10 cellular contexts compared by ENCODE assay signal in genomic region chr12:50926415-50926814, GRCh38. TPM values are rescaled to one million over a fixed set of nuclear protein-coding genes. Genes with fewer than 3 reads are reported as not detected.
DNase-seq lines count a peak whose midpoint lies in the region; ATAC-seq and TF ChIP-seq lines count a peak whose summit lies in the region.
"Had no signal": no experiment of that assay in that cellular context is flagged by ENCODE, and none has a peak within 500 bp of the region (broad histone marks: within the 10 kb centered on the region; RNA-seq: fewer than 3 reads in every experiment).

No MANE protein-coding gene starts in this region.

- no peak for TF ChIP-seq CTCF in heart right ventricle (IDR thresholded peaks at IDR 0.05)
- TF ChIP-seq CTCF in dorsolateral prefrontal cortex (IDR thresholded peaks at IDR 0.05 in 54 of 56, conservative IDR thresholded peaks at IDR 0.05 in 2 of 56; ENCODE audit: low read depth in 1 of 56, partially characterized antibody in 56 of 56), result no peak
- TF ChIP-seq CTCF in uterus (IDR thresholded peaks at IDR 0.05), result no peak

- intact Hi-C loops in heart right ventricle (cut with DNase I), result loop anchor here in 5 of 10 donors (2.0 to 10.0 kb wide), 4 partner anchors 58 to 99 kb away; no protein-coding TSS in a partner anchor
- intact Hi-C loops in Right ventricle myocardium inferior (cut with DNase I), result no loop called here
- intact Hi-C loops in dorsolateral prefrontal cortex (cut with DNase I), result loop anchor here (5.0 to 10.0 kb wide), 4 partner anchors 61 to 1252 kb away; partner anchors contain the start of gene SLC11A2 (in 1 of the 2)
- intact Hi-C loops in uterus (cut with DNase I; ENCODE audit: low total_unique reads), result no loop called here
- intact Hi-C loops in activated CD4-positive, alpha-beta T cell treated with anti-CD3 and anti-CD28 coated beads, Interleukin-2, amount 10 ng/mL, durations not matched to agents 24 days and 14 days (cut with micrococcal nuclease), result no loop called here

- H3K27ac ChIP-seq in heart right ventricle, result peak overlapping the region in 9 of 10 donors; percentile 27 to 94 (median 90)
- peak overlapping the region in 58 of 59 donors; percentile 9 to 99 (median 95) for H3K27ac ChIP-seq in dorsolateral prefrontal cortex
- H3K27ac ChIP-seq in uterus, result peak overlapping the region; percentile 85 to 95

- 23 to 31% methylated on average over 1 of the region's 1 CpG for WGBS in heart right ventricle, 2 donors

- DNase-seq in heart right ventricle (no peak), Right ventricle myocardium inferior (ENCODE audit: missing footprints) (no peak), dorsolateral prefrontal cortex (no peak), uterus (no peak), COR-L47 (lab: John Stamatoyannopoulos, UW) (no peak), kidney tubule cell (ENCODE audit: low spot score) (no peak)
- no peak for DNase-seq in naive thymus-derived CD8-positive, alpha-beta T cell
- DNase-seq in activated CD4-positive, alpha-beta T cell treated with anti-CD3 and anti-CD28 coated beads, Interleukin-2, amount 10 ng/mL, durations not matched to agents 24 days and 14 days, result no peak
- DNase-seq: mesendoderm had no signal

- peaks cover 0 to 23% (median 8%) of the 10 kb centered on the region in 9 donors for H3K36me3 ChIP-seq in heart right ventricle
- H3K36me3 ChIP-seq in uterus, result no peaks in the 10 kb centered on the region

- H3K4me3 Mint-ChIP-seq in naive thymus-derived CD8-positive, alpha-beta T cell, result peak overlapping the region; percentile 31 to 95 (median 84)
- no peak overlapping the region for H3K4me3 Mint-ChIP-seq in activated CD4-positive, alpha-beta T cell treated with anti-CD3 and anti-CD28 coated beads, Interleukin-2, amount 10 ng/mL, durations not matched to agents 24 days and 14 days

- no peaks in the 10 kb centered on the region for H3K9me3 Mint-ChIP-seq in naive thymus-derived CD8-positive, alpha-beta T cell
- H3K9me3 Mint-ChIP-seq in activated CD4-positive, alpha-beta T cell treated with anti-CD3 and anti-CD28 coated beads, Interleukin-2, amount 10 ng/mL, durations not matched to agents 24 days and 14 days, result no peaks in the 10 kb centered on the region

- H3K4me1 Mint-ChIP-seq in naive thymus-derived CD8-positive, alpha-beta T cell, result peaks cover 22 to 69% (median 60%) of the 10 kb centered on the region in 4 donors
- H3K4me1 Mint-ChIP-seq in activated CD4-positive, alpha-beta T cell treated with anti-CD3 and anti-CD28 coated beads, Interleukin-2, amount 10 ng/mL, durations not matched to agents 24 days and 14 days, result peaks cover 17% of the 10 kb centered on the region

- H3K27me3 ChIP-seq in heart right ventricle (no peaks in the 10 kb centered on the region), dorsolateral prefrontal cortex (no peaks in the 10 kb centered on the region), uterus (no peaks in the 10 kb centered on the region)

- H3K4me3 ChIP-seq in heart right ventricle (peak overlapping the region; percentile 60 to 88 (median 78)), dorsolateral prefrontal cortex (peak overlapping the region; percentile 44 to 89 (median 74)), uterus (peak overlapping the region; percentile 66 to 91)

- H3K27ac Mint-ChIP-seq in naive thymus-derived CD8-positive, alpha-beta T cell, result peak overlapping the region in 8 of 10 donors; percentile 0 to 91 (median 67)
- no peak overlapping the region for H3K27ac Mint-ChIP-seq in activated CD4-positive, alpha-beta T cell treated with anti-CD3 and anti-CD28 coated beads, Interleukin-2, amount 10 ng/mL, durations not matched to agents 24 days and 14 days
- H3K27ac Mint-ChIP-seq: activated naive CD8-positive, alpha-beta T cell had no signal

- peaks cover 0 to 15% (median 9%) of the 10 kb centered on the region in 3 donors for H3K36me3 Mint-ChIP-seq in naive thymus-derived CD8-positive, alpha-beta T cell
- no peaks in the 10 kb centered on the region for H3K36me3 Mint-ChIP-seq in activated CD4-positive, alpha-beta T cell treated with anti-CD3 and anti-CD28 coated beads, Interleukin-2, amount 10 ng/mL, durations not matched to agents 24 days and 14 days (ENCODE audit: low read depth)
- H3K36me3 Mint-ChIP-seq: activated naive CD8-positive, alpha-beta T cell had no signal

- H3K27me3 Mint-ChIP-seq in naive thymus-derived CD8-positive, alpha-beta T cell, result no peaks in the 10 kb centered on the region
- no peaks in the 10 kb centered on the region for H3K27me3 Mint-ChIP-seq in activated CD4-positive, alpha-beta T cell treated with anti-CD3 and anti-CD28 coated beads, Interleukin-2, amount 10 ng/mL, durations not matched to agents 24 days and 14 days
- H3K27me3 Mint-ChIP-seq: activated naive CD8-positive, alpha-beta T cell had no signal

- no peak for TF ChIP-seq POLR2A in uterus (IDR thresholded peaks at IDR 0.05)

- POLR2A ChIA-PET in naive thymus-derived CD8-positive, alpha-beta T cell (lab: Charles Lee), result interaction anchor here (0.6 to 2.0 kb wide), 3 partner anchors 23 to 1319 kb away, joined by 4 to 5 read pairs (median 5); no protein-coding TSS in a partner anchor

- ATAC-seq in heart right ventricle (no peak), Right ventricle myocardium inferior (no peak)
- ATAC-seq in naive thymus-derived CD8-positive, alpha-beta T cell, result no peak

- H3K9me3 ChIP-seq in heart right ventricle, result no peaks in the 10 kb centered on the region
- no peaks in the 10 kb centered on the region for H3K9me3 ChIP-seq in uterus

- H3K4me1 ChIP-seq in heart right ventricle (peaks cover 0 to 68% (median 58%) of the 10 kb centered on the region in 9 donors), uterus (peaks cover 0 to 4% of the 10 kb centered on the region in 2 donors)

RNA-seq across cellular contexts. Expression of gene HIGD1C, which starts 25.9 kb away (rescaled TPM):
- not detected for total RNA-seq in heart right ventricle
- polyA plus RNA-seq in heart right ventricle, result not detected
- not detected for total RNA-seq in Right ventricle myocardium inferior
- total RNA-seq in dorsolateral prefrontal cortex, result 1 to 10 TPM in 1 of 120 experiments, not detected in 119; 2.2 TPM
- not detected for total RNA-seq in naive thymus-derived CD8-positive, alpha-beta T cell
- not detected for polyA plus RNA-seq in naive thymus-derived CD8-positive, alpha-beta T cell
- total RNA-seq in uterus, result not detected
- not detected in 2 replicates for total RNA-seq in activated CD4-positive, alpha-beta T cell treated with anti-CD3 and anti-CD28 coated beads, Interleukin-2, amount 10 ng/mL, durations not matched to agents 24 days and 14 days

Comparison
In these comparisons a context has a peak if more than half of its experiments do, and no peak if none do; other contexts are left out.
1. intact Hi-C loops: an anchor here in dorsolateral prefrontal cortex (5.0 to 10.0 kb wide); none called in Right ventricle myocardium inferior, uterus and activated CD4-positive, alpha-beta T cell treated with anti-CD3 and anti-CD28 coated beads, Interleukin-2, amount 10 ng/mL, durations not matched to agents 24 days and 14 days.